ENCODE assay signal across 1 cellular context in the genomic region with DNA sequence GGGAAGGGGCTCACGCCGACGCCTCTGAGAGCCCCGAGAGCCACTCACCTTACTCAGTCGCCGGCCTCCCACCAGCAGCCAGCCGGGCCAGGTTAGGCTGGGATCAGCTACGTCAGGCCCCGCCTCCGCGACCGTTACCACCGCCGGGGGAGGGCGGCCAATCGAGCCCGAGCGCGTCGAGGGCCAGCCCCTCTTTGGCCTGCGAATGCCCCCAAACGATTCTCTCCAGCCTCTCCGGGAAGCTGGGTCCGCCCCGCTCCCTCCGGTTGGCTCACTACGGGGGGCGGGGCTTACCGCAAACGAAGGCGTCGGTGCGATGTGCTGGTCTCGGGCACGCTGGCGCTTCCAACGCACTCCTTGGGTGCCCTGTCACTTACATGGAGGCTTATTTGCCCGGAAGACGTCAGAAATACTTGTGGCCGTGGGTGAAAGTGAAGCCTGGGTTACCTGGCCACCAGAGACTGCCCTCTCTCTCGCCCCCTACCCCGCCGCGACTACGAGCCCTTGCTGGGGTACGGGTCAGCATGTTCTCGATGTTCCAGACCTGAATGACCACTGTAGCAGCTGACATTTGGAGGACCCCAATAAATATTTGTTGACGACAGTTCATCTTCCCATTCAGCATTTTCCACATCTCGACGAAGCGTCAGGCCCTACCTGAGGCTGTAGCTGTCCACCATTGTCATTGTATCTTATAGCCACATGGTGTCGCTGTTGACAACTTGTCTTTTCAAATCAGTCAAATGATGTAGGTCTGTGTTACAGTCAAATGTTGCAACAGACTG.
TF ChIP-seq lines count a peak whose summit lies in the region.

A gene with protein sequence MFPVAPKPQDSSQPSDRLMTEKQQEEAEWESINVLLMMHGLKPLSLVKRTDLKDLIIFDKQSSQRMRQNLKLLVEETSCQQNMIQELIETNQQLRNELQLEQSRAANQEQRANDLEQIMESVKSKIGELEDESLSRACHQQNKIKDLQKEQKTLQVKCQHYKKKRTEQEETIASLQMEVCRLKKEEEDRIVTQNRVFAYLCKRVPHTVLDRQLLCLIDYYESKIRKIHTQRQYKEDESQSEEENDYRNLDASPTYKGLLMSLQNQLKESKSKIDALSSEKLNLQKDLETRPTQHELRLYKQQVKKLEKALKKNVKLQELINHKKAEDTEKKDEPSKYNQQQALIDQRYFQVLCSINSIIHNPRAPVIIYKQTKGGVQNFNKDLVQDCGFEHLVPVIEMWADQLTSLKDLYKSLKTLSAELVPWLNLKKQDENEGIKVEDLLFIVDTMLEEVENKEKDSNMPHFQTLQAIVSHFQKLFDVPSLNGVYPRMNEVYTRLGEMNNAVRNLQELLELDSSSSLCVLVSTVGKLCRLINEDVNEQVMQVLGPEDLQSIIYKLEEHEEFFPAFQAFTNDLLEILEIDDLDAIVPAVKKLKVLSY (minus strand): TSS at position 111 of the 785 bp plus-strand sequence. CDS start 21,333 bp downstream, outside the sequence.

TF ChIP-seq in HepG2, 621 proteins besides CTCF, POLR2A, EP300 and RAD21 (continued from another document and continues in another):
- TF ChIP-seq SIN3A (IDR thresholded peaks at IDR 0.05; ENCODE audit: borderline replicate concordance, low read depth, low read length) (0 out of 2 replicates have a peak, but pooled peaks have one; percentile 51), NFATC3 (CRISPR knock-in tag; IDR thresholded peaks at IDR 0.05) (no peak), CBX5 (CRISPR knock-in tag; IDR thresholded peaks at IDR 0.05; ENCODE audit: borderline replicate concordance) (no peak), SAFB2 (CRISPR knock-in tag; IDR thresholded peaks at IDR 0.05; ENCODE audit: borderline replicate concordance, low read depth) (no peak), ZNF121 (CRISPR knock-in tag; IDR thresholded peaks at IDR 0.05) (peak; percentile 99), ZNF446 (CRISPR knock-in tag; IDR thresholded peaks at IDR 0.05) (no peak; the same call in 1 of the 2 replicates), HDAC2 (CRISPR knock-in tag; IDR thresholded peaks at IDR 0.05) (peak; percentile 19; the same call in 1 of the 2 replicates), SOX6 (IDR thresholded peaks at IDR 0.05) (no peak), SOX6 (CRISPR knock-in tag; IDR thresholded peaks at IDR 0.05) (peak; percentile 23; the same call in 1 of the 2 replicates), ZNF766 (CRISPR knock-in tag; IDR thresholded peaks at IDR 0.05; ENCODE audit: borderline replicate concordance) (peak; percentile 72; the same call in 1 of the 2 replicates), KDM5A (IDR thresholded peaks at IDR 0.05; ENCODE audit: borderline replicate concordance, low read length) (peak; percentile 85; the same call in 1 of the 2 replicates), ZMAT3 (CRISPR knock-in tag; conservative IDR thresholded peaks at IDR 0.05) (no peak; the same call in 1 of the 2 replicates), ZNF878 (CRISPR knock-in tag; IDR thresholded peaks at IDR 0.05) (peak; percentile 31; the same call in 1 of the 2 replicates), ZNF879 (CRISPR knock-in tag; IDR thresholded peaks at IDR 0.05) (no peak), RCOR2 (CRISPR knock-in tag; IDR thresholded peaks at IDR 0.05) (0 out of 2 replicates have a peak, but pooled peaks have one; percentile 55), CEBPG (CRISPR knock-in tag; IDR thresholded peaks at IDR 0.05) (peak; percentile 95), MYC (CRISPR knock-in tag; IDR thresholded peaks at IDR 0.05; ENCODE audit: borderline replicate concordance) (peak; percentile 56; the same call in 1 of the 2 replicates), GPN1 (CRISPR knock-in tag; IDR thresholded peaks at IDR 0.05; ENCODE audit: borderline replicate concordance) (no peak), TGIF2 (CRISPR knock-in tag; IDR thresholded peaks at IDR 0.05) (peak; percentile 82), ZNF468 (CRISPR knock-in tag; IDR thresholded peaks at IDR 0.05) (peak; percentile 90; the same call in 1 of the 2 replicates), ZNF205 (CRISPR knock-in tag; IDR thresholded peaks at IDR 0.05) (peak; percentile 43), CREM (IDR thresholded peaks at IDR 0.05) (peak; percentile 58), CREM (CRISPR knock-in tag; IDR thresholded peaks at IDR 0.05) (no peak), ATRX (CRISPR knock-in tag; IDR thresholded peaks at IDR 0.05; ENCODE audit: borderline replicate concordance) (no peak), ZSCAN30 (CRISPR knock-in tag; IDR thresholded peaks at IDR 0.05) (no peak), SNAPC2 (CRISPR knock-in tag; IDR thresholded peaks at IDR 0.05) (peak; percentile 75; the same call in 1 of the 2 replicates), MXI1 (IDR thresholded peaks at IDR 0.05; ENCODE audit: borderline replicate concordance, low read depth, low read length) (peak; percentile 58; the same call in 1 of the 3 replicates)
- TF ChIP-seq, protein P1, sequence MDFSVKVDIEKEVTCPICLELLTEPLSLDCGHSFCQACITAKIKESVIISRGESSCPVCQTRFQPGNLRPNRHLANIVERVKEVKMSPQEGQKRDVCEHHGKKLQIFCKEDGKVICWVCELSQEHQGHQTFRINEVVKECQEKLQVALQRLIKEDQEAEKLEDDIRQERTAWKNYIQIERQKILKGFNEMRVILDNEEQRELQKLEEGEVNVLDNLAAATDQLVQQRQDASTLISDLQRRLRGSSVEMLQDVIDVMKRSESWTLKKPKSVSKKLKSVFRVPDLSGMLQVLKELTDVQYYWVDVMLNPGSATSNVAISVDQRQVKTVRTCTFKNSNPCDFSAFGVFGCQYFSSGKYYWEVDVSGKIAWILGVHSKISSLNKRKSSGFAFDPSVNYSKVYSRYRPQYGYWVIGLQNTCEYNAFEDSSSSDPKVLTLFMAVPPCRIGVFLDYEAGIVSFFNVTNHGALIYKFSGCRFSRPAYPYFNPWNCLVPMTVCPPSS (IDR thresholded peaks at IDR 0.05), result no peak
- TF ChIP-seq, protein P2, sequence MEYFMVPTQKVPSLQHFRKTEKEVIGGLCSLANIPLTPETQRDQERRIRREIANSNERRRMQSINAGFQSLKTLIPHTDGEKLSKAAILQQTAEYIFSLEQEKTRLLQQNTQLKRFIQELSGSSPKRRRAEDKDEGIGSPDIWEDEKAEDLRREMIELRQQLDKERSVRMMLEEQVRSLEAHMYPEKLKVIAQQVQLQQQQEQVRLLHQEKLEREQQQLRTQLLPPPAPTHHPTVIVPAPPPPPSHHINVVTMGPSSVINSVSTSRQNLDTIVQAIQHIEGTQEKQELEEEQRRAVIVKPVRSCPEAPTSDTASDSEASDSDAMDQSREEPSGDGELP (IDR thresholded peaks at IDR 0.05; ENCODE audit: borderline replicate concordance, low read depth), result peak; percentile 32; the same call in 1 of the 2 replicates
- TF ChIP-seq, protein P3, sequence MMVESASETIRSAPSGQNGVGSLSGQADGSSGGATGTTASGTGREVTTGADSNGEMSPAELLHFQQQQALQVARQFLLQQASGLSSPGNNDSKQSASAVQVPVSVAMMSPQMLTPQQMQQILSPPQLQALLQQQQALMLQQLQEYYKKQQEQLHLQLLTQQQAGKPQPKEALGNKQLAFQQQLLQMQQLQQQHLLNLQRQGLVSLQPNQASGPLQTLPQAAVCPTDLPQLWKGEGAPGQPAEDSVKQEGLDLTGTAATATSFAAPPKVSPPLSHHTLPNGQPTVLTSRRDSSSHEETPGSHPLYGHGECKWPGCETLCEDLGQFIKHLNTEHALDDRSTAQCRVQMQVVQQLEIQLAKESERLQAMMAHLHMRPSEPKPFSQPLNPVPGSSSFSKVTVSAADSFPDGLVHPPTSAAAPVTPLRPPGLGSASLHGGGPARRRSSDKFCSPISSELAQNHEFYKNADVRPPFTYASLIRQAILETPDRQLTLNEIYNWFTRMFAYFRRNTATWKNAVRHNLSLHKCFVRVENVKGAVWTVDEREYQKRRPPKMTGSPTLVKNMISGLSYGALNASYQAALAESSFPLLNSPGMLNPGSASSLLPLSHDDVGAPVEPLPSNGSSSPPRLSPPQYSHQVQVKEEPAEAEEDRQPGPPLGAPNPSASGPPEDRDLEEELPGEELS (CRISPR knock-in tag; IDR thresholded peaks at IDR 0.05), result peak; percentile 49; the same call in 1 of the 2 replicates
- TF ChIP-seq, protein P4, sequence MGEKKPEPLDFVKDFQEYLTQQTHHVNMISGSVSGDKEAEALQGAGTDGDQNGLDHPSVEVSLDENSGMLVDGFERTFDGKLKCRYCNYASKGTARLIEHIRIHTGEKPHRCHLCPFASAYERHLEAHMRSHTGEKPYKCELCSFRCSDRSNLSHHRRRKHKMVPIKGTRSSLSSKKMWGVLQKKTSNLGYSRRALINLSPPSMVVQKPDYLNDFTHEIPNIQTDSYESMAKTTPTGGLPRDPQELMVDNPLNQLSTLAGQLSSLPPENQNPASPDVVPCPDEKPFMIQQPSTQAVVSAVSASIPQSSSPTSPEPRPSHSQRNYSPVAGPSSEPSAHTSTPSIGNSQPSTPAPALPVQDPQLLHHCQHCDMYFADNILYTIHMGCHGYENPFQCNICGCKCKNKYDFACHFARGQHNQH (CRISPR knock-in tag; IDR thresholded peaks at IDR 0.05), result peak; percentile 13; the same call in 1 of the 2 replicates
- TF ChIP-seq, protein P5, sequence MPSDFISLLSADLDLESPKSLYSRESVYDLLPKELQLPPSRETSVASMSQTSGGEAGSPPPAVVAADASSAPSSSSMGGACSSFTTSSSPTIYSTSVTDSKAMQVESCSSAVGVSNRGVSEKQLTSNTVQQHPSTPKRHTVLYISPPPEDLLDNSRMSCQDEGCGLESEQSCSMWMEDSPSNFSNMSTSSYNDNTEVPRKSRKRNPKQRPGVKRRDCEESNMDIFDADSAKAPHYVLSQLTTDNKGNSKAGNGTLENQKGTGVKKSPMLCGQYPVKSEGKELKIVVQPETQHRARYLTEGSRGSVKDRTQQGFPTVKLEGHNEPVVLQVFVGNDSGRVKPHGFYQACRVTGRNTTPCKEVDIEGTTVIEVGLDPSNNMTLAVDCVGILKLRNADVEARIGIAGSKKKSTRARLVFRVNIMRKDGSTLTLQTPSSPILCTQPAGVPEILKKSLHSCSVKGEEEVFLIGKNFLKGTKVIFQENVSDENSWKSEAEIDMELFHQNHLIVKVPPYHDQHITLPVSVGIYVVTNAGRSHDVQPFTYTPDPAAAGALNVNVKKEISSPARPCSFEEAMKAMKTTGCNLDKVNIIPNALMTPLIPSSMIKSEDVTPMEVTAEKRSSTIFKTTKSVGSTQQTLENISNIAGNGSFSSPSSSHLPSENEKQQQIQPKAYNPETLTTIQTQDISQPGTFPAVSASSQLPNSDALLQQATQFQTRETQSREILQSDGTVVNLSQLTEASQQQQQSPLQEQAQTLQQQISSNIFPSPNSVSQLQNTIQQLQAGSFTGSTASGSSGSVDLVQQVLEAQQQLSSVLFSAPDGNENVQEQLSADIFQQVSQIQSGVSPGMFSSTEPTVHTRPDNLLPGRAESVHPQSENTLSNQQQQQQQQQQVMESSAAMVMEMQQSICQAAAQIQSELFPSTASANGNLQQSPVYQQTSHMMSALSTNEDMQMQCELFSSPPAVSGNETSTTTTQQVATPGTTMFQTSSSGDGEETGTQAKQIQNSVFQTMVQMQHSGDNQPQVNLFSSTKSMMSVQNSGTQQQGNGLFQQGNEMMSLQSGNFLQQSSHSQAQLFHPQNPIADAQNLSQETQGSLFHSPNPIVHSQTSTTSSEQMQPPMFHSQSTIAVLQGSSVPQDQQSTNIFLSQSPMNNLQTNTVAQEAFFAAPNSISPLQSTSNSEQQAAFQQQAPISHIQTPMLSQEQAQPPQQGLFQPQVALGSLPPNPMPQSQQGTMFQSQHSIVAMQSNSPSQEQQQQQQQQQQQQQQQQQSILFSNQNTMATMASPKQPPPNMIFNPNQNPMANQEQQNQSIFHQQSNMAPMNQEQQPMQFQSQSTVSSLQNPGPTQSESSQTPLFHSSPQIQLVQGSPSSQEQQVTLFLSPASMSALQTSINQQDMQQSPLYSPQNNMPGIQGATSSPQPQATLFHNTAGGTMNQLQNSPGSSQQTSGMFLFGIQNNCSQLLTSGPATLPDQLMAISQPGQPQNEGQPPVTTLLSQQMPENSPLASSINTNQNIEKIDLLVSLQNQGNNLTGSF (CRISPR knock-in tag; IDR thresholded peaks at IDR 0.05), result peak; percentile 79
- TF ChIP-seq, protein P6, sequence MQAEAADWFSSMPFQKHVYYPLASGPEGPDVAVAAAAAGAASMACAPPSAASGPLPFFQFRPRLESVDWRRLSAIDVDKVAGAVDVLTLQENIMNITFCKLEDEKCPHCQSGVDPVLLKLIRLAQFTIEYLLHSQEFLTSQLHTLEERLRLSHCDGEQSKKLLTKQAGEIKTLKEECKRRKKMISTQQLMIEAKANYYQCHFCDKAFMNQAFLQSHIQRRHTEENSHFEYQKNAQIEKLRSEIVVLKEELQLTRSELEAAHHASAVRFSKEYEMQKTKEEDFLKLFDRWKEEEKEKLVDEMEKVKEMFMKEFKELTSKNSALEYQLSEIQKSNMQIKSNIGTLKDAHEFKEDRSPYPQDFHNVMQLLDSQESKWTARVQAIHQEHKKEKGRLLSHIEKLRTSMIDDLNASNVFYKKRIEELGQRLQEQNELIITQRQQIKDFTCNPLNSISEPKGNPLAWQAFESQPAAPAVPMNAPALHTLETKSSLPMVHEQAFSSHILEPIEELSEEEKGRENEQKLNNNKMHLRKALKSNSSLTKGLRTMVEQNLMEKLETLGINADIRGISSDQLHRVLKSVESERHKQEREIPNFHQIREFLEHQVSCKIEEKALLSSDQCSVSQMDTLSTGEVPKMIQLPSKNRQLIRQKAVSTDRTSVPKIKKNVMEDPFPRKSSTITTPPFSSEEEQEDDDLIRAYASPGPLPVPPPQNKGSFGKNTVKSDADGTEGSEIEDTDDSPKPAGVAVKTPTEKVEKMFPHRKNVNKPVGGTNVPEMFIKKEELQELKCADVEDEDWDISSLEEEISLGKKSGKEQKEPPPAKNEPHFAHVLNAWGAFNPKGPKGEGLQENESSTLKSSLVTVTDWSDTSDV (CRISPR knock-in tag; IDR thresholded peaks at IDR 0.05), result 0 out of 2 replicates have a peak, but pooled peaks have one; percentile 40
- TF ChIP-seq, protein P7, sequence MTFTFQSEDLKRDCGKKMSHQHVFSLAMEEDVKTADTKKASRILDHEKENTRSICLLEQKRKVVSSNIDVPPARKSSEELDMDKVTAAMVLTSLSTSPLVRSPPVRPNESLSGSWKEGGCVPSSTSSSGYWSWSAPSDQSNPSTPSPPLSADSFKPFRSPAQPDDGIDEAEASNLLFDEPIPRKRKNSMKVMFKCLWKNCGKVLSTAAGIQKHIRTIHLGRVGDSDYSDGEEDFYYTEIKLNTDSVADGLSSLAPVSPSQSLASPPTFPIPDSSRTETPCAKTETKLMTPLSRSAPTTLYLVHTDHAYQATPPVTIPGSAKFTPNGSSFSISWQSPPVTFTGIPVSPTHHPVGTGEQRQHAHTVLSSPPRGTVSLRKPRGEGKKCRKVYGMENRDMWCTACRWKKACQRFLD (CRISPR knock-in tag; IDR thresholded peaks at IDR 0.05; ENCODE audit: borderline replicate concordance), result 0 out of 2 replicates have a peak, but pooled peaks have one; percentile 70
- TF ChIP-seq, protein P8, sequence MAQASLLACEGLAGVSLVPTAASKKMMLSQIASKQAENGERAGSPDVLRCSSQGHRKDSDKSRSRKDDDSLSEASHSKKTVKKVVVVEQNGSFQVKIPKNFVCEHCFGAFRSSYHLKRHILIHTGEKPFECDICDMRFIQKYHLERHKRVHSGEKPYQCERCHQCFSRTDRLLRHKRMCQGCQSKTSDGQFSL (CRISPR knock-in tag; IDR thresholded peaks at IDR 0.05), result peak; percentile 63; the same call in 1 of the 2 replicates
- TF ChIP-seq, protein P9, sequence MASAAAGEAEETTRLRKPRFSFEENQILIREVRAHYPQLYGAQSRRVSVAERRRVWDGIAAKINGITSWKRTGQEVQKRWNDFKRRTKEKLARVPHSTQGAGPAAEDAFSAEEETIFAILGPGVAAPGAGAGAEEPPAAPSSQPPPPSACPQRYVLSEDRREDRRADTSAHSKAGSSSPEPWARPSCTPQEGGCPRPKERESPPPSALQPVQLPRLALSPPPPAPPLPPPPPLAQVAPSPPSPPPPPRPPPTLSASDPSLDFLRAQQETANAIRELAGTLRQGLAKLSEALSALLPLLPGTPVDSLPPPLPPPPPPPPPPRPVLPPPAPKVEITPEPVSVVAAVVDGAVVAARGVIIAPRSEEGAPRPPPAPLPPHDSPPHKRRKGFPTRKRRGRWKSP (CRISPR knock-in tag; IDR thresholded peaks at IDR 0.05), result no peak; the same call in 1 of the 2 replicates
